In genomic region chr3:25789209-25789595, GRCh38 we compare ENCODE assay signal across 1 cellular context.
TF ChIP-seq lines count a peak whose summit lies in the region.

No MANE protein-coding gene starts in this region.

TF ChIP-seq in SK-N-SH treated with all-trans-retinoic acid at 6 μM for 48 hours, 23 proteins besides CTCF, POLR2A, EP300 and RAD21 (continued from another document):
- TF ChIP-seq PATZ1 (CRISPR knock-in tag; IDR thresholded peaks at IDR 0.05; ENCODE audit: borderline replicate concordance) (no peak), POU6F1 (CRISPR knock-in tag; IDR thresholded peaks at IDR 0.05; ENCODE audit: borderline replicate concordance, low read depth) (no peak), ZNF70 (CRISPR knock-in tag; IDR thresholded peaks at IDR 0.05) (no peak), ZC3H10 (CRISPR knock-in tag; IDR thresholded peaks at IDR 0.05) (no peak), ESRRG (CRISPR knock-in tag; IDR thresholded peaks at IDR 0.05) (no peak), PPARA (CRISPR knock-in tag; IDR thresholded peaks at IDR 0.05; ENCODE audit: borderline replicate concordance) (no peak)
- TF ChIP-seq, protein P1, sequence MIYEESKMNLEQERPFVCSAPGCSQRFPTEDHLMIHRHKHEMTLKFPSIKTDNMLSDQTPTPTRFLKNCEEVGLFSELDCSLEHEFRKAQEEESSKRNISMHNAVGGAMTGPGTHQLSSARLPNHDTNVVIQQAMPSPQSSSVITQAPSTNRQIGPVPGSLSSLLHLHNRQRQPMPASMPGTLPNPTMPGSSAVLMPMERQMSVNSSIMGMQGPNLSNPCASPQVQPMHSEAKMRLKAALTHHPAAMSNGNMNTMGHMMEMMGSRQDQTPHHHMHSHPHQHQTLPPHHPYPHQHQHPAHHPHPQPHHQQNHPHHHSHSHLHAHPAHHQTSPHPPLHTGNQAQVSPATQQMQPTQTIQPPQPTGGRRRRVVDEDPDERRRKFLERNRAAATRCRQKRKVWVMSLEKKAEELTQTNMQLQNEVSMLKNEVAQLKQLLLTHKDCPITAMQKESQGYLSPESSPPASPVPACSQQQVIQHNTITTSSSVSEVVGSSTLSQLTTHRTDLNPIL (CRISPR knock-in tag; IDR thresholded peaks at IDR 0.05; ENCODE audit: low read depth): no peak
